ENCODE assay signal across 7 cellular contexts in genomic region chr4:36255575-36255974, GRCh38. TPM values are rescaled to one million over a fixed set of nuclear protein-coding genes. Genes with fewer than 3 reads are reported as not detected.
A peak's percentile ranks its signal among the peaks of the same experiment; 100 is the strongest.
DNase-seq lines count a peak whose midpoint lies in the region; ATAC-seq and TF ChIP-seq lines count a peak whose summit lies in the region.

No MANE protein-coding gene starts in this region.

- H3K27me3 ChIP-seq in vagina: no peaks in the 10 kb centered on the region

- TF ChIP-seq CTCF in vagina (IDR thresholded peaks at IDR 0.05): no peak

- intact Hi-C loops in vagina (cut with DNase I): no loop called here

- no peak overlapping the region for H3K27ac ChIP-seq in vagina

- peak in 3 of 5 experiments; percentile 50 to 92 (median 89) for DNase-seq in T-helper 2 cell
- no peak for DNase-seq in vagina (ENCODE audit: extremely low spot score in 2 of 2)
- no peak for DNase-seq in middle frontal gyrus (ENCODE audit: extremely low spot score, low spot score)
- DNase-seq in islet precursor cell: no peak

- H3K4me3 ChIP-seq in vagina: no peak overlapping the region

- no peaks in the 10 kb centered on the region for H3K36me3 ChIP-seq in vagina

- H3K4me1 ChIP-seq in vagina: no peaks in the 10 kb centered on the region

- H3K9me3 ChIP-seq in vagina: no peaks in the 10 kb centered on the region

- ATAC-seq in GM19328 (IDR thresholded peaks at IDR 0.05; ENCODE audit: unreplicated experiment) (peak; percentile 52), HG03064 (IDR thresholded peaks at IDR 0.05; ENCODE audit: low read depth, unreplicated experiment) (peak; percentile 78), esophagus mucosa (peak; percentile 64)

- TF ChIP-seq POLR2A in vagina (IDR thresholded peaks at IDR 0.05): no peak

RNA-seq across cellular contexts. Expression of gene ARAP2, which starts 11.3 kb away (rescaled TPM):
- total RNA-seq in esophagus mucosa (28.5 TPM), vagina (52.8 TPM)

RNA-seq across cellular contexts. Expression of gene DTHD1, which starts 25.8 kb away (rescaled TPM):
- 0.08 TPM for total RNA-seq in esophagus mucosa
- 0.49 TPM for total RNA-seq in vagina

Comparison
In these comparisons a context has a peak if more than half of its experiments do, and no peak if none do; other contexts are left out.
1. DNase-seq: peak in T-helper 2 cell (3 of 5); none in vagina (0 of 2), middle frontal gyrus (single experiment) and islet precursor cell (single experiment).
2. Peak in every context shown above with its lines, with median percentiles within 50 percentile points of each other: ATAC-seq.